ENCODE assay signal across 1 cellular context in the genomic region with DNA sequence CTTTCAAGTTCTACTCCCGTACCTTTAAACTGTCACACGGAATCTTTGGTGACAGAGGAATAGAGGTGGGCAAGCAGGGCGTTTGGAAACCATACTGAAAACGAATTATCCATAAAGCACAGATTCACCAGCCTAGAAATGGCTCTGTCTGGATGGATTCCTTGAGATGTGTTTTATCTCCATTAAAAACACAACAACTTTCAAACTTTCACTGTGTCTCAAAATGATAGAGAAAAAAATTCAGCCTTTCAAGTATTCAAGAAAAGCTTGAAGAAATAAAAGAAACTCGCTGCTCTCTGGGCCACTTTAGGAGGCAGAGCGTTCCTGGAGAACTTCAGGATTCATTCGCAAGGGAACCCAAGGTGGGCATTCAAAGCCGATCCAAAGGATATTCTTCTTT.
TF ChIP-seq lines count a peak whose summit lies in the region.

No MANE protein-coding gene starts in this region.

TF ChIP-seq in WTC11, 78 proteins besides CTCF, POLR2A, EP300 and RAD21 (continued from another document):
- TF ChIP-seq, protein P1, sequence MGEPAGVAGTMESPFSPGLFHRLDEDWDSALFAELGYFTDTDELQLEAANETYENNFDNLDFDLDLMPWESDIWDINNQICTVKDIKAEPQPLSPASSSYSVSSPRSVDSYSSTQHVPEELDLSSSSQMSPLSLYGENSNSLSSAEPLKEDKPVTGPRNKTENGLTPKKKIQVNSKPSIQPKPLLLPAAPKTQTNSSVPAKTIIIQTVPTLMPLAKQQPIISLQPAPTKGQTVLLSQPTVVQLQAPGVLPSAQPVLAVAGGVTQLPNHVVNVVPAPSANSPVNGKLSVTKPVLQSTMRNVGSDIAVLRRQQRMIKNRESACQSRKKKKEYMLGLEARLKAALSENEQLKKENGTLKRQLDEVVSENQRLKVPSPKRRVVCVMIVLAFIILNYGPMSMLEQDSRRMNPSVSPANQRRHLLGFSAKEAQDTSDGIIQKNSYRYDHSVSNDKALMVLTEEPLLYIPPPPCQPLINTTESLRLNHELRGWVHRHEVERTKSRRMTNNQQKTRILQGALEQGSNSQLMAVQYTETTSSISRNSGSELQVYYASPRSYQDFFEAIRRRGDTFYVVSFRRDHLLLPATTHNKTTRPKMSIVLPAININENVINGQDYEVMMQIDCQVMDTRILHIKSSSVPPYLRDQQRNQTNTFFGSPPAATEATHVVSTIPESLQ (CRISPR knock-in tag; IDR thresholded peaks at IDR 0.05) = no peak
